ENCODE assay signal across 20 cellular contexts in the genomic region with DNA sequence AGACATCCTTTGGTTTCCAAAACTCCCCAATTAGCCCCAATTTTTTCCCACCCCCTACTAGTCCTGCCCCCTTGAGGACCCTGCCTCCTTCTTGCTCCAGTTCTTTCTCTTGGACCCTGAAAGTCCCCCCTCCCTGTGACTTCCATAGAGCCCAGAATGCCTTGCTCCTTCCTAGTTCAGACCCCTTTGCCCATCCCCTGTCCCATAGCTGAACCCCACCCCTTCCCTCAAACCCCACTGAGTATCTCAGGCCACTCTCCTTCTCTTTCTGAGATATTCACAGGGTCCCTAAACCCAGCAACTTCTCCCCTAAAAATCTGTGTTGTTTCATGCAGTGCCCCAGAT. TPM values are rescaled to one million over a fixed set of nuclear protein-coding genes. Genes with fewer than 3 reads are reported as not detected.
DNase-seq lines count a peak whose midpoint lies in the region; ATAC-seq and TF ChIP-seq lines count a peak whose summit lies in the region.
"Had no signal": no experiment of that assay in that cellular context is flagged by ENCODE, and none has a peak within 500 bp of the region (broad histone marks: within the 10 kb centered on the region; RNA-seq: fewer than 3 reads in every experiment).

No MANE protein-coding gene starts in this region.

- H3K14ac ChIP-seq in trophoblast cell (ENCODE audit: low read length) = no peak overlapping the region

- H3K18ac ChIP-seq in trophoblast cell (ENCODE audit: low read length) = no peak overlapping the region

- no peak overlapping the region for H3K4ac ChIP-seq in trophoblast cell (ENCODE audit: low read depth, low read length)

- peaks cover 8% of the 10 kb centered on the region for H3K36me3 Mint-ChIP-seq in activated CD4-positive, alpha-beta T cell treated with anti-CD3 and anti-CD28 coated beads, Interleukin-2, amount 10 ng/mL, durations not matched to agents 7 days and 5 days (ENCODE audit: low read depth)
- H3K36me3 Mint-ChIP-seq in WTC11 (no peaks in the 10 kb centered on the region), progenitor cell of endocrine pancreas (ENCODE audit: insufficient read depth) (no peaks in the 10 kb centered on the region)
- peaks cover 25% of the 10 kb centered on the region for H3K36me3 Mint-ChIP-seq in effector memory CD8-positive, alpha-beta T cell (ENCODE audit: insufficient read depth)

- CTCF ChIA-PET in activated CD4-positive, alpha-beta T cell treated with anti-CD3 and anti-CD28 coated beads, Interleukin-2, amount 10 ng/mL, durations not matched to agents 7 days and 5 days (lab: Charles Lee) = no interaction called here
- CTCF ChIA-PET in WTC11 (lab: Charles Lee) = no interaction called here

- H3K9ac ChIP-seq in trophoblast cell (ENCODE audit: low read length) = no peak overlapping the region

- peaks cover 6% of the 10 kb centered on the region for H3K9me3 ChIP-seq in trophoblast cell (ENCODE audit: insufficient read depth, low read depth, low read length)
- H3K9me3 ChIP-seq: mucosa of descending colon, upper lobe of left lung had no signal

- no peak overlapping the region for H2BK5ac ChIP-seq in trophoblast cell (ENCODE audit: low read depth, low read length, poor library complexity)

- H3K4me3 Mint-ChIP-seq in activated CD4-positive, alpha-beta T cell treated with anti-CD3 and anti-CD28 coated beads, Interleukin-2, amount 10 ng/mL, durations not matched to agents 7 days and 5 days = peak overlapping the region; percentile 73
- H3K4me3 Mint-ChIP-seq in WTC11 = peak overlapping the region; percentile 79
- H3K4me3 Mint-ChIP-seq in effector memory CD8-positive, alpha-beta T cell = peak overlapping the region; percentile 79 to 80
- peak overlapping the region; percentile 78 for H3K4me3 Mint-ChIP-seq in progenitor cell of endocrine pancreas (ENCODE audit: low read depth)

- no peak overlapping the region for H2AFZ ChIP-seq in trophoblast cell (ENCODE audit: insufficient read depth, low read length, poor library complexity)

- no peaks in the 10 kb centered on the region for H3K9me3 Mint-ChIP-seq in activated CD4-positive, alpha-beta T cell treated with anti-CD3 and anti-CD28 coated beads, Interleukin-2, amount 10 ng/mL, durations not matched to agents 7 days and 5 days
- H3K9me3 Mint-ChIP-seq in WTC11 = 0 out of 2 replicates have a peak, but pooled peaks cover 3% of the 10 kb centered on the region
- no peaks in the 10 kb centered on the region for H3K9me3 Mint-ChIP-seq in effector memory CD8-positive, alpha-beta T cell
- H3K9me3 Mint-ChIP-seq in progenitor cell of endocrine pancreas (ENCODE audit: low read depth) = no peaks in the 10 kb centered on the region

- peaks cover 23% of the 10 kb centered on the region for H3K27me3 ChIP-seq in trophoblast cell (ENCODE audit: insufficient read depth, low read length)
- H3K27me3 ChIP-seq: upper lobe of left lung had no signal

- no peaks in the 10 kb centered on the region for H3K36me3 ChIP-seq in trophoblast cell (ENCODE audit: control insufficient read depth in 1 of 2, insufficient read depth in 2 of 2, low read length in 2 of 2)

- H3K27ac Mint-ChIP-seq in activated CD4-positive, alpha-beta T cell treated with anti-CD3 and anti-CD28 coated beads, Interleukin-2, amount 10 ng/mL, durations not matched to agents 7 days and 5 days = peak overlapping the region; percentile 14
- H3K27ac Mint-ChIP-seq in WTC11 = no peak overlapping the region
- peak overlapping the region; percentile 87 to 92 for H3K27ac Mint-ChIP-seq in effector memory CD8-positive, alpha-beta T cell
- no peak overlapping the region for H3K27ac Mint-ChIP-seq in progenitor cell of endocrine pancreas

- H3K4me2 ChIP-seq in trophoblast cell (ENCODE audit: low read length) = no peak overlapping the region

- no peak overlapping the region for H2BK12ac ChIP-seq in trophoblast cell (ENCODE audit: low read length)

- no peaks in the 10 kb centered on the region for H3K79me1 ChIP-seq in trophoblast cell (ENCODE audit: low read length)

- peaks cover 2% of the 10 kb centered on the region for H3K27me3 Mint-ChIP-seq in activated CD4-positive, alpha-beta T cell treated with anti-CD3 and anti-CD28 coated beads, Interleukin-2, amount 10 ng/mL, durations not matched to agents 7 days and 5 days
- peaks cover 48% of the 10 kb centered on the region for H3K27me3 Mint-ChIP-seq in WTC11 (ENCODE audit: low read depth)
- H3K27me3 Mint-ChIP-seq in effector memory CD8-positive, alpha-beta T cell = no peaks in the 10 kb centered on the region
- peaks cover 47% of the 10 kb centered on the region for H3K27me3 Mint-ChIP-seq in progenitor cell of endocrine pancreas

- ATAC-seq in WTC11 = no peak
- no peak for ATAC-seq in effector memory CD8-positive, alpha-beta T cell (replicated peaks)
- ATAC-seq in SK-N-SH treated with all-trans-retinoic acid at 6 μM for 48 hours = no peak
- ATAC-seq: mucosa of descending colon had no signal

- no peak overlapping the region for H4K91ac ChIP-seq in trophoblast cell (ENCODE audit: low read depth, low read length)

- peaks cover 6% of the 10 kb centered on the region in 2 experiments for H3K4me1 ChIP-seq in trophoblast cell (ENCODE audit: control insufficient read depth in 1 of 2, insufficient read depth in 2 of 2, low read length in 2 of 2)

- no peak for DNase-seq in activated CD4-positive, alpha-beta T cell treated with anti-CD3 and anti-CD28 coated beads, Interleukin-2, amount 10 ng/mL, durations not matched to agents 7 days and 5 days
- no peak for DNase-seq in activated CD4-positive, alpha-beta T cell treated with anti-CD3 and anti-CD28 coated beads for 1 hour
- DNase-seq in WTC11 (ENCODE audit: low spot score) (no peak), progenitor cell of endocrine pancreas (ENCODE audit: low spot score, unreplicated experiment) (no peak), trophoblast cell (no peak)
- no peak for DNase-seq in effector memory CD8-positive, alpha-beta T cell
- DNase-seq in stimulated activated CD4-positive, alpha-beta T cell treated with anti-CD3 and anti-CD28 coated beads, Interleukin-1b, Interleukin-23, amount 100 ng/mL, for 48 hours = no peak
- DNase-seq: cerebellar nuclear complex, foreskin fibroblast, KBM-7, mucosa of descending colon, NCI-H1048, NCI-H526, small intestine, upper lobe of left lung had no signal

- peaks cover 31% of the 10 kb centered on the region for H3K4me1 Mint-ChIP-seq in activated CD4-positive, alpha-beta T cell treated with anti-CD3 and anti-CD28 coated beads, Interleukin-2, amount 10 ng/mL, durations not matched to agents 7 days and 5 days
- H3K4me1 Mint-ChIP-seq in WTC11 (peaks cover 15% of the 10 kb centered on the region), progenitor cell of endocrine pancreas (ENCODE audit: low read depth) (peaks cover 9% of the 10 kb centered on the region)
- H3K4me1 Mint-ChIP-seq in effector memory CD8-positive, alpha-beta T cell (ENCODE audit: low read depth in 2 of 2) = peaks cover 31 to 43% of the 10 kb centered on the region in 2 donors

- no peak overlapping the region for H3K27ac ChIP-seq in trophoblast cell (ENCODE audit: low read depth, low read length)

- no peak overlapping the region for H4K8ac ChIP-seq in trophoblast cell (ENCODE audit: low read depth, low read length)

- no peak overlapping the region for H3K23ac ChIP-seq in trophoblast cell (ENCODE audit: low read length)

- no peaks in the 10 kb centered on the region for H3K79me2 ChIP-seq in trophoblast cell (ENCODE audit: control insufficient read depth, insufficient read depth, low read length, poor library complexity)

- TF ChIP-seq CTCF in WTC11 (IDR thresholded peaks at IDR 0.05) (no peak), progenitor cell of endocrine pancreas (IDR thresholded peaks at IDR 0.05; ENCODE audit: unreplicated experiment) (no peak)

- no peak overlapping the region for H2AK5ac ChIP-seq in trophoblast cell (ENCODE audit: low read length)

- POLR2A ChIA-PET in activated CD4-positive, alpha-beta T cell treated with anti-CD3 and anti-CD28 coated beads, Interleukin-2, amount 10 ng/mL, durations not matched to agents 7 days and 5 days (lab: Charles Lee) = no interaction called here
- POLR2A ChIA-PET in WTC11 (lab: Charles Lee) = no interaction called here

- no peak overlapping the region for H4K12ac ChIP-seq in trophoblast cell (ENCODE audit: low read depth, low read length)

- no peak overlapping the region for H2BK120ac ChIP-seq in trophoblast cell (ENCODE audit: insufficient read depth, low read length, poor library complexity)

- no peak overlapping the region for H3K4me3 ChIP-seq in trophoblast cell (ENCODE audit: low read depth, low read length)
- H3K4me3 ChIP-seq: mucosa of descending colon had no signal

TF ChIP-seq in WTC11, 78 proteins besides CTCF, POLR2A, EP300 and RAD21 (continues in another document):
- TF ChIP-seq ZNF219 (CRISPR knock-in tag; IDR thresholded peaks at IDR 0.05; ENCODE audit: borderline replicate concordance) (no peak), NR2C2 (CRISPR knock-in tag; IDR thresholded peaks at IDR 0.05) (no peak), SP1 (CRISPR knock-in tag; conservative IDR thresholded peaks at IDR 0.05) (no peak)

RNA-seq across cellular contexts. Expression of a gene that starts 1.1 kb away (rescaled TPM):
- total RNA-seq in activated CD4-positive, alpha-beta T cell treated with anti-CD3 and anti-CD28 coated beads, Interleukin-2, amount 10 ng/mL, durations not matched to agents 7 days and 5 days = 1 to 10 TPM; 6.4 to 6.5 TPM
- total RNA-seq in WTC11 (2021) = 7.1 to 8.5 TPM (median 8.1 TPM) in 3 replicates
- total RNA-seq in progenitor cell of endocrine pancreas = 4.8 and 5.2 TPM in 2 replicates
- polyA plus RNA-seq in trophoblast cell (2013) = 2.1 and 2.7 TPM in 2 replicates

RNA-seq across cellular contexts. Expression of a gene that starts 14.0 kb away (rescaled TPM):
- total RNA-seq in activated CD4-positive, alpha-beta T cell treated with anti-CD3 and anti-CD28 coated beads, Interleukin-2, amount 10 ng/mL, durations not matched to agents 7 days and 5 days = 100 to 1,000 TPM; 577 to 668 TPM
- total RNA-seq in WTC11 (2021) = 0.96 to 1.8 TPM (median 1.4 TPM) in 3 replicates
- total RNA-seq in progenitor cell of endocrine pancreas = not detected in 2 replicates
- 0.55 and 0.79 TPM in 2 replicates for polyA plus RNA-seq in trophoblast cell (2013)

RNA-seq across cellular contexts. Expression of a gene that starts 20.4 kb away (rescaled TPM):
- total RNA-seq in activated CD4-positive, alpha-beta T cell treated with anti-CD3 and anti-CD28 coated beads, Interleukin-2, amount 10 ng/mL, durations not matched to agents 7 days and 5 days = 10 to 100 TPM; 40.2 to 45.6 TPM
- 148 to 164 TPM (median 150 TPM) in 3 replicates for total RNA-seq in WTC11 (2021)
- 140 and 152 TPM in 2 replicates for total RNA-seq in progenitor cell of endocrine pancreas
- polyA plus RNA-seq in trophoblast cell (2013) = 161 and 162 TPM in 2 replicates

RNA-seq across cellular contexts. Expression of a gene that starts 25.6 kb away (rescaled TPM):
- not detected for total RNA-seq in activated CD4-positive, alpha-beta T cell treated with anti-CD3 and anti-CD28 coated beads, Interleukin-2, amount 10 ng/mL, durations not matched to agents 7 days and 5 days
- total RNA-seq in WTC11 (2021) (not detected in 3 replicates), progenitor cell of endocrine pancreas (not detected in 2 replicates)
- polyA plus RNA-seq in trophoblast cell (2013) = 0.12 and 0.18 TPM in 2 replicates
- total RNA-seq: endothelial cell of umbilical vein, mucosa of descending colon, posterior vena cava, SK-MEL-5, upper lobe of left lung had no signal
- polyA plus RNA-seq: adipose tissue, endothelial cell of umbilical vein, small intestine had no signal

RNA-seq across cellular contexts. Expression of a gene that starts 53.6 kb away (rescaled TPM):
- not detected for total RNA-seq in activated CD4-positive, alpha-beta T cell treated with anti-CD3 and anti-CD28 coated beads, Interleukin-2, amount 10 ng/mL, durations not matched to agents 7 days and 5 days
- not detected in 3 replicates for total RNA-seq in WTC11 (2021)
- total RNA-seq in progenitor cell of endocrine pancreas = not detected in 2 replicates
- 0.07 TPM in 1 of 2 replicates, not detected in the other for polyA plus RNA-seq in trophoblast cell (2013)
- total RNA-seq: endothelial cell of umbilical vein, mucosa of descending colon, posterior vena cava, SK-MEL-5, upper lobe of left lung had no signal
- polyA plus RNA-seq: adipose tissue, endothelial cell of umbilical vein, small intestine had no signal

Comparison
In these comparisons a context has a peak if more than half of its experiments do, and no peak if none do; other contexts are left out.
1. H3K27ac Mint-ChIP-seq: peak in activated CD4-positive, alpha-beta T cell treated with anti-CD3 and anti-CD28 coated beads, Interleukin-2, amount 10 ng/mL, durations not matched to agents 7 days and 5 days (single experiment) and effector memory CD8-positive, alpha-beta T cell (2 of 2); none in WTC11 (single experiment) and progenitor cell of endocrine pancreas (single experiment).
2. RNA of a gene that starts 14.0 kb away (total RNA-seq): 577 to 668 TPM in activated CD4-positive, alpha-beta T cell treated with anti-CD3 and anti-CD28 coated beads, Interleukin-2, amount 10 ng/mL, durations not matched to agents 7 days and 5 days; 0.96 to 1.8 TPM in WTC11 and not detected in progenitor cell of endocrine pancreas; every median in the first group is over 100 times any median in the second.
3. Peak in every context shown above with its lines, with median percentiles within 50 percentile points of each other: H3K4me3 Mint-ChIP-seq.